Comparison of ENCODE assay signal across 15 cellular contexts in the genomic region with DNA sequence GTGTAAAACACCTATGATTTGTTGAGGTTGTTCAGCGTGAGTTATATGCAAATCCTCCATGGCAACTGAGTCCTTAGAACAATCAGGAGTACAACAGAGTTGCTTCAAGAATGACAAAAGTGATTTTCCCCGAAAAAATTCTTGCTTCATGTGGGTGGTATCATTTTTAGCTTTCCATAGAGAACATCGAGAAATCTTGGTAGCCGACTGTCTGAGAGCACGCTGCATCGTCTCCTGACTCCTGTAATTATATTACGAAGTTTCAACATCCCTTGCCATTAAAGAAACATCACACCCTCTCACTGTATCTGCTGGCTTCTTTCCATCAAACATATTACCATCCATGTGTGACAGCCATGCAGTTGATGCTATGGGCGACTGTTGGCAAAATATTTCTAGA.
DNase-seq lines count a peak whose midpoint lies in the region; ATAC-seq and TF ChIP-seq lines count a peak whose summit lies in the region.
"Had no signal": no experiment of that assay in that cellular context is flagged by ENCODE, and none has a peak within 500 bp of the region (broad histone marks: within the 10 kb centered on the region; RNA-seq: fewer than 3 reads in every experiment).

No MANE protein-coding gene starts in this region.

- no peaks in the 10 kb centered on the region for H3K36me3 ChIP-seq in prostate gland
- H3K36me3 ChIP-seq: BLaER1 treated with 17β-estradiol and CSF1 and Interleukin-3, amounts not matched to agents 10 nM and 100 nM had no signal

- H3K4me1 ChIP-seq in prostate gland (replicated peaks) = no peaks in the 10 kb centered on the region

- DNase-seq in NCI-H345 (lab: John Stamatoyannopoulos, UW) (peak; percentile 49), NCI-H345 treated with DMSO at 0.1 percent for 48 hours (lab: John Stamatoyannopoulos, UW; ENCODE audit: unreplicated experiment) (no peak), NCI-H128 (lab: John Stamatoyannopoulos, UW; ENCODE audit: unreplicated experiment) (peak; percentile 46), NCI-H510A (lab: John Stamatoyannopoulos, UW) (peak; percentile 27), prostate gland (ENCODE audit: low spot score) (no peak), HEK293T (ENCODE audit: extremely low spot score) (no peak)
- DNase-seq: CD8-positive, alpha-beta memory T cell; KBM-7; NCI-H526; PC-3; T-helper 2 cell had no signal

- H3K9me3 ChIP-seq in prostate gland = no peaks in the 10 kb centered on the region

- 93% methylated on average over 8 of the region's 8 CpGs for WGBS in prostate gland

- TF ChIP-seq CTCF in prostate gland (IDR thresholded peaks at IDR 0.05) = no peak

- no peak overlapping the region for H3K27ac ChIP-seq in prostate gland
- H3K27ac ChIP-seq: BLaER1 treated with 17β-estradiol and CSF1 and Interleukin-3, amounts not matched to agents 10 nM and 100 nM; RWPE1 had no signal

- TF ChIP-seq POLR2A in prostate gland (IDR thresholded peaks at IDR 0.05) = no peak

- no peak overlapping the region for H3K4me3 ChIP-seq in prostate gland
- H3K4me3 ChIP-seq: BLaER1 treated with 17β-estradiol and CSF1 and Interleukin-3, amounts not matched to agents 10 nM and 100 nM had no signal

- no peaks in the 10 kb centered on the region for H3K27me3 ChIP-seq in prostate gland (replicated peaks; ENCODE audit: insufficient read depth)
- H3K27me3 ChIP-seq: BLaER1 treated with 17β-estradiol and CSF1 and Interleukin-3, amounts not matched to agents 10 nM and 100 nM had no signal

- POLR2A ChIA-PET in HEK293T (lab: Yijun Ruan, JAX) = no interaction called here

- CTCF ChIA-PET in HEK293T (lab: Yijun Ruan, JAX) = no interaction called here

- intact Hi-C loops in prostate gland (cut with DNase I) = no loop called here

- ATAC-seq in GM21619 (IDR thresholded peaks at IDR 0.05; ENCODE audit: unreplicated experiment) (no peak), HG03432 (IDR thresholded peaks at IDR 0.05; ENCODE audit: unreplicated experiment) (no peak)
- ATAC-seq: PC-3 had no signal

TF ChIP-seq in HEK293T, 16 proteins besides CTCF, POLR2A, EP300 and RAD21:
- TF ChIP-seq L3MBTL2 (conservative IDR thresholded peaks at IDR 0.05) (no peak), TARDBP (IDR thresholded peaks at IDR 0.05) (no peak), HDGF (IDR thresholded peaks at IDR 0.05; ENCODE audit: borderline replicate concordance) (no peak), FOXK2 (IDR thresholded peaks at IDR 0.05) (no peak), ARNT (IDR thresholded peaks at IDR 0.05) (no peak), LEF1 (IDR thresholded peaks at IDR 0.05; ENCODE audit: borderline replicate concordance) (no peak), CTBP1 (IDR thresholded peaks at IDR 0.05; ENCODE audit: borderline replicate concordance) (no peak), FOXM1 (IDR thresholded peaks at IDR 0.05; ENCODE audit: borderline replicate concordance) (no peak), SUZ12 (IDR thresholded peaks at IDR 0.05) (no peak), BHLHE40 (IDR thresholded peaks at IDR 0.05; ENCODE audit: borderline replicate concordance) (no peak), ELF4 (IDR thresholded peaks at IDR 0.05) (no peak), NFRKB (IDR thresholded peaks at IDR 0.05) (no peak), PKNOX1 (IDR thresholded peaks at IDR 0.05) (no peak), ZNF384 (IDR thresholded peaks at IDR 0.05) (no peak), FOXA1 (IDR thresholded peaks at IDR 0.05) (no peak), SP1 (IDR thresholded peaks at IDR 0.05) (no peak)

Comparison
In these comparisons a context has a peak if more than half of its experiments do, and no peak if none do; other contexts are left out.
1. DNase-seq: peak in NCI-H345 (single experiment), NCI-H128 (single experiment) and NCI-H510A (single experiment); none in NCI-H345 treated with DMSO at 0.1 percent for 48 hours (single experiment), prostate gland (single experiment) and HEK293T (single experiment).